Comparison of ENCODE assay signal across 17 cellular contexts in the genomic region with DNA sequence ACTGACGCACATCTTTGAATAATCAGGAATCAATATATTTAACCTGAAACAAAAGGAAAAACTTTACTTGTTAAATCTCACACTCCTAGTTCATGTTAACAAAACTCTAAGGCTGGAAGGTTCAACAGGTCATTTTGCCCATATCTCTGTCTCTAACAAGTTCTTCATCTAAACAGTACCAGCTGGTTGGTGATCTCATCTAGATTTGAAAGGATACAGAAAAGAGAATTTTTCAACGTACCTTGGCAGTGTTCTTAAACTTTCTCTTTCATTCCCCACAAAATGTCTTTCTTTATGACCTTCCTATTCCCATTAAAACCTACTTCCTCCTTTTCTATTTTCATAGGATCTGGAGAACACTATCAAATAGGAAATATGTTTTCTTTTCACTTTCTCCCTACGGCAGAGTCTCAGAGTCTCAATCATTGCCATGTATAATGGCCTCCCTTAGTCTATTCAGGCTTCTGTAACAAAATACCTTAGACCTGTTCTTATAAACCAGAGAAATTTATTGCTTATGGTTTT.
"Had no signal": no experiment of that assay in that cellular context is flagged by ENCODE, and none has a peak within 500 bp of the region (broad histone marks: within the 10 kb centered on the region; RNA-seq: fewer than 3 reads in every experiment).

No MANE protein-coding gene starts in this region.

- DNase-seq: activated B cell treated with CpG ODN at 0.5 μM for 24 hours; activated CD4-positive, alpha-beta memory T cell treated with anti-CD3 and anti-CD28 coated beads for 36 hours; activated CD4-positive, alpha-beta T cell treated with anti-CD3 and anti-CD28 coated beads for 4 hours; activated T-cell treated with anti-CD3 and anti-CD28 coated beads for 4 hours; caudate nucleus; gastrocnemius medialis; head of caudate nucleus; left ventricle myocardium superior; natural killer cell; posterior cingulate gyrus; retina; stimulated activated CD4-positive, alpha-beta T cell treated with anti-CD3 and anti-CD28 coated beads, Interleukin-2, amount 100 ng/mL, for 48 hours had no signal

- H3K4me1 ChIP-seq: gastrocnemius medialis, tibial nerve had no signal

- H3K9me3 ChIP-seq: gastrocnemius medialis, tibial nerve had no signal

- H3K4me3 ChIP-seq: coronary artery, gastrocnemius medialis, tibial nerve had no signal

- H3K27ac Mint-ChIP-seq: activated B cell treated with CpG ODN at 0.5 μM for 24 hours; activated CD4-positive, alpha-beta memory T cell treated with anti-CD3 and anti-CD28 coated beads for 36 hours; activated naive CD8-positive, alpha-beta T cell; memory B cell; natural killer cell; stimulated activated naive CD8-positive, alpha-beta T cell treated with anti-CD3 and anti-CD28 coated beads, Interleukin-15, Interleukin-2, amounts not matched to agents 100 ng/mL and 50 ng/mL, for 24 hours had no signal

- ATAC-seq: gastrocnemius medialis, left ventricle myocardium superior, natural killer cell had no signal

- H3K4me1 Mint-ChIP-seq: activated B cell treated with CpG ODN at 0.5 μM for 24 hours, memory B cell, natural killer cell had no signal

- H3K27ac ChIP-seq: gastrocnemius medialis, tibial nerve had no signal

- H3K9me3 Mint-ChIP-seq: activated B cell treated with CpG ODN at 0.5 μM for 24 hours; activated CD4-positive, alpha-beta memory T cell treated with anti-CD3 and anti-CD28 coated beads for 36 hours; stimulated activated naive CD8-positive, alpha-beta T cell treated with anti-CD3 and anti-CD28 coated beads, Interleukin-15, Interleukin-2, amounts not matched to agents 100 ng/mL and 50 ng/mL, for 24 hours had no signal

- H3K36me3 ChIP-seq: gastrocnemius medialis, tibial nerve had no signal

- H3K27me3 ChIP-seq: gastrocnemius medialis, tibial nerve had no signal

- H3K36me3 Mint-ChIP-seq: activated CD4-positive, alpha-beta memory T cell treated with anti-CD3 and anti-CD28 coated beads for 36 hours; activated naive CD8-positive, alpha-beta T cell; memory B cell; natural killer cell had no signal

- H3K27me3 Mint-ChIP-seq: activated B cell treated with CpG ODN at 0.5 μM for 24 hours; activated CD4-positive, alpha-beta memory T cell treated with anti-CD3 and anti-CD28 coated beads for 36 hours; memory B cell; stimulated activated naive CD8-positive, alpha-beta T cell treated with anti-CD3 and anti-CD28 coated beads, Interleukin-15, Interleukin-2, amounts not matched to agents 100 ng/mL and 50 ng/mL, for 24 hours had no signal

- H3K4me3 Mint-ChIP-seq: activated B cell treated with CpG ODN at 0.5 μM for 24 hours; activated CD4-positive, alpha-beta memory T cell treated with anti-CD3 and anti-CD28 coated beads for 36 hours; activated naive CD8-positive, alpha-beta T cell; memory B cell; natural killer cell; stimulated activated naive CD8-positive, alpha-beta T cell treated with anti-CD3 and anti-CD28 coated beads, Interleukin-15, Interleukin-2, amounts not matched to agents 100 ng/mL and 50 ng/mL, for 24 hours had no signal
